Comparison of ENCODE assay signal across 22 cellular contexts in genomic region chr5:75043736-75044264, GRCh38. TPM values are rescaled to one million over a fixed set of nuclear protein-coding genes. Genes with fewer than 3 reads are reported as not detected.
DNase-seq lines count a peak whose midpoint lies in the region; ATAC-seq and TF ChIP-seq lines count a peak whose summit lies in the region.
"Had no signal": no experiment of that assay in that cellular context is flagged by ENCODE, and none has a peak within 500 bp of the region (broad histone marks: within the 10 kb centered on the region; RNA-seq: fewer than 3 reads in every experiment).

No MANE protein-coding gene starts in this region.

- no peaks in the 10 kb centered on the region for H3K79me2 ChIP-seq in OCI-LY3 (ENCODE audit: low read length)

- peak overlapping the region; percentile 64 for H3K27ac ChIP-seq in OCI-LY3 (ENCODE audit: low read length)
- no peak overlapping the region for H3K27ac ChIP-seq in upper lobe of right lung
- no peak overlapping the region for H3K27ac ChIP-seq in gastroesophageal sphincter
- H3K27ac ChIP-seq: A549, GM23248, HL-60, SJCRH30 had no signal

- intact Hi-C loops in upper lobe of right lung (cut with DNase I), result no loop called here

- no peak for TF ChIP-seq EP300 in gastroesophageal sphincter (IDR thresholded peaks at IDR 0.05)

- H3K27ac Mint-ChIP-seq in activated naive CD4-positive, alpha-beta T cell treated with anti-CD3 and anti-CD28 coated beads, Interleukin-2, amount 50 U/mL, for 24 hours, result no peak overlapping the region
- H3K27ac Mint-ChIP-seq: B cell, CD14-positive monocyte had no signal

- DNase-seq in activated naive CD4-positive, alpha-beta T cell treated with Interleukin-2 at 50 U/mL for 16 hours, result no peak
- peak; percentile 65 for DNase-seq in inferior parietal cortex (ENCODE audit: extremely low spot score)
- DNase-seq in upper lobe of right lung, result no peak
- DNase-seq in NCI-H2107 treated with DMSO at 0.1 percent for 48 hours (lab: John Stamatoyannopoulos, UW; ENCODE audit: unreplicated experiment), result no peak
- DNase-seq: DMS79 treated with DMSO at 0.1 percent for 48 hours, NCI-H1092 treated with DMSO at 0.1 percent for 48 hours, NCI-H510A, SJCRH30 had no signal

- H3K27me3 Mint-ChIP-seq in activated naive CD4-positive, alpha-beta T cell treated with anti-CD3 and anti-CD28 coated beads, Interleukin-2, amount 50 U/mL, for 24 hours, result no peaks in the 10 kb centered on the region

- peaks cover 43% of the 10 kb centered on the region for H3K36me3 Mint-ChIP-seq in activated naive CD4-positive, alpha-beta T cell treated with anti-CD3 and anti-CD28 coated beads, Interleukin-2, amount 50 U/mL, for 24 hours
- H3K36me3 Mint-ChIP-seq: CD14-positive monocyte had no signal

- H3K4me1 ChIP-seq in OCI-LY3 (ENCODE audit: low read length), result peaks cover 30% of the 10 kb centered on the region
- no peaks in the 10 kb centered on the region for H3K4me1 ChIP-seq in upper lobe of right lung
- H3K4me1 ChIP-seq in gastroesophageal sphincter, result peaks cover 0 to 20% (median 0%) of the 10 kb centered on the region in 3 donors
- H3K4me1 ChIP-seq: A549, HAP-1, SJCRH30 had no signal

- WGBS in gastroesophageal sphincter (ENCODE audit: low coverage in 1 of 2), 2 donors, result 58 to 73% methylated on average over 3 to 5 of the region's 6 CpGs

- H3K9me3 ChIP-seq in OCI-LY3 (ENCODE audit: insufficient read depth, low read length) (no peaks in the 10 kb centered on the region), upper lobe of right lung (no peaks in the 10 kb centered on the region), gastroesophageal sphincter (no peaks in the 10 kb centered on the region)
- H3K9me3 ChIP-seq: A549, HAP-1, SJCRH30 had no signal

- TF ChIP-seq CTCF in OCI-LY3 (IDR thresholded peaks at IDR 0.05; ENCODE audit: low read depth, low read length) (no peak), upper lobe of right lung (IDR thresholded peaks at IDR 0.05) (no peak), gastroesophageal sphincter (IDR thresholded peaks at IDR 0.05) (no peak)

- peak overlapping the region; percentile 35; the same call in 1 of the 2 replicates for H3K9ac ChIP-seq in OCI-LY3 (ENCODE audit: low read length)
- H3K9ac ChIP-seq: GM23248 had no signal

- peaks cover 4% of the 10 kb centered on the region for H3K9me3 Mint-ChIP-seq in activated naive CD4-positive, alpha-beta T cell treated with anti-CD3 and anti-CD28 coated beads, Interleukin-2, amount 50 U/mL, for 24 hours

- TF ChIP-seq POLR2A in gastroesophageal sphincter (IDR thresholded peaks at IDR 0.05), result no peak

- no peaks in the 10 kb centered on the region for H4K20me1 ChIP-seq in OCI-LY3 (ENCODE audit: insufficient read depth, low read length)

- no peak overlapping the region for H2AFZ ChIP-seq in OCI-LY3 (ENCODE audit: low read depth, low read length)
- H2AFZ ChIP-seq: GM23248 had no signal

- H3K27me3 ChIP-seq in OCI-LY3 (ENCODE audit: low read depth, low read length) (0 out of 2 replicates have a peak, but pooled peaks cover 4% of the 10 kb centered on the region), upper lobe of right lung (no peaks in the 10 kb centered on the region), gastroesophageal sphincter (no peaks in the 10 kb centered on the region)
- H3K27me3 ChIP-seq: SJCRH30 had no signal

- peak overlapping the region; percentile 19 for H3K4me3 Mint-ChIP-seq in activated naive CD4-positive, alpha-beta T cell treated with anti-CD3 and anti-CD28 coated beads, Interleukin-2, amount 50 U/mL, for 24 hours
- H3K4me3 Mint-ChIP-seq: B cell had no signal

- peaks cover 94% of the 10 kb centered on the region for H3K4me1 Mint-ChIP-seq in activated naive CD4-positive, alpha-beta T cell treated with anti-CD3 and anti-CD28 coated beads, Interleukin-2, amount 50 U/mL, for 24 hours
- H3K4me1 Mint-ChIP-seq: B cell had no signal

- H3K4me3 ChIP-seq in OCI-LY3 (ENCODE audit: low read length) (peak overlapping the region; percentile 73), upper lobe of right lung (no peak overlapping the region), gastroesophageal sphincter (no peak overlapping the region)
- H3K4me3 ChIP-seq: A549, GM12878, GM23248, HAP-1, K562, SJCRH30 had no signal

- peak overlapping the region; percentile 97 for H3K4me2 ChIP-seq in OCI-LY3 (ENCODE audit: low read length)
- H3K4me2 ChIP-seq: A549 had no signal

- ATAC-seq in upper lobe of right lung, result peak; percentile 22
- ATAC-seq in gastroesophageal sphincter, result no peak
- ATAC-seq: A549, HepG2, K562 had no signal

- H3K36me3 ChIP-seq in OCI-LY3 (replicated peaks; ENCODE audit: low read depth, low read length) (no peaks in the 10 kb centered on the region), upper lobe of right lung (no peaks in the 10 kb centered on the region), gastroesophageal sphincter (peaks cover 0 to 23% of the 10 kb centered on the region in 2 donors)
- H3K36me3 ChIP-seq: HAP-1, SJCRH30 had no signal

RNA-seq across cellular contexts. Expression of gene GCNT4, which starts 8.6 kb away (rescaled TPM):
- total RNA-seq in upper lobe of right lung (2.8 TPM), gastroesophageal sphincter (10 to 100 TPM in 1 of 4 donors, 1 to 10 TPM in 3; 4.0 to 14.3 (median 6.0) TPM)
- total RNA-seq: B cell, HT-29, K562, OCI-LY7 had no signal
